In genomic region chr11:131121934-131122333, GRCh38 we compare ENCODE assay signal across 26 cellular contexts.
"Had no signal": no experiment of that assay in that cellular context is flagged by ENCODE, and none has a peak within 500 bp of the region (broad histone marks: within the 10 kb centered on the region; RNA-seq: fewer than 3 reads in every experiment).

No MANE protein-coding gene starts in this region.

- H3K9ac ChIP-seq: neural progenitor cell had no signal

- H3K4me3 ChIP-seq: left ventricle myocardium inferior, lung, mucosa of descending colon, neural progenitor cell, ovary, right atrium auricular region, right lobe of liver, smooth muscle cell, tibial nerve, uterus had no signal

- H3K4me1 ChIP-seq: left ventricle myocardium inferior, neural progenitor cell, right atrium auricular region, right lobe of liver, tibial nerve, uterus had no signal

- H3K36me3 ChIP-seq: left ventricle myocardium inferior, neural progenitor cell, neutrophil, ovary, right atrium auricular region, right lobe of liver, tibial nerve, uterus had no signal

- H3K27me3 ChIP-seq: neural progenitor cell, neutrophil, ovary, right atrium auricular region, right lobe of liver, tibial nerve, uterus had no signal

- H3K27ac ChIP-seq: left ventricle myocardium inferior, neural progenitor cell, neutrophil, ovary, right atrium auricular region, right lobe of liver, tibial nerve, uterus had no signal

- H3K27ac Mint-ChIP-seq: naive thymus-derived CD4-positive, alpha-beta T cell; nephron; neural progenitor cell; progenitor cell of endocrine pancreas; stimulated activated memory B cell treated with anti-CD40 and anti-IgM and Interleukin-4, amounts not matched to agents 10 μg/mL and 1 μg/mL and 100 μg/mL, for 72 hours; stimulated activated naive CD8-positive, alpha-beta T cell treated with anti-CD3 and anti-CD28 coated beads, Interleukin-15, amount 100 ng/mL, for 72 hours; type B pancreatic cell had no signal

- DNase-seq: islet precursor cell; left ventricle myocardium inferior; midbrain; mucosa of descending colon; naive thymus-derived CD4-positive, alpha-beta T cell; occipital lobe; ovary; right lobe of liver; stimulated activated CD4-positive, alpha-beta T cell treated with anti-CD3 and anti-CD28 coated beads, Interleukin-1b, Interleukin-23, amount 100 ng/mL, for 48 hours; stimulated activated CD4-positive, alpha-beta T cell treated with anti-CD3 and anti-CD28 coated beads, Interleukin-2, amount 100 ng/mL, for 48 hours; stimulated activated CD4-positive, alpha-beta T cell treated with anti-CD3 and anti-CD28 coated beads, Interleukin-4, amount 100 ng/mL, for 4 hours; stimulated activated CD8-positive, alpha-beta memory T cell treated with anti-CD3 and anti-CD28 coated beads, Interleukin-4, amount 100 ng/mL, for 48 hours; stimulated activated naive CD4-positive, alpha-beta T cell treated with Interleukin-2 at 50 U/mL for 16 hours; stimulated activated naive CD8-positive, alpha-beta T cell treated with anti-CD3 and anti-CD28 coated beads, Interleukin-15, amount 100 ng/mL, for 72 hours; substantia nigra; uterus had no signal

- H3K4me3 Mint-ChIP-seq: naive thymus-derived CD4-positive, alpha-beta T cell; nephron; neural progenitor cell; stimulated activated memory B cell treated with anti-CD40 and anti-IgM and Interleukin-4, amounts not matched to agents 10 μg/mL and 1 μg/mL and 100 μg/mL, for 72 hours; stimulated activated naive CD8-positive, alpha-beta T cell treated with anti-CD3 and anti-CD28 coated beads, Interleukin-15, amount 100 ng/mL, for 72 hours had no signal

- H3K4me2 ChIP-seq: neural progenitor cell, smooth muscle cell had no signal

- H3K9me3 Mint-ChIP-seq: type B pancreatic cell had no signal

- H3K36me3 Mint-ChIP-seq: naive thymus-derived CD4-positive, alpha-beta T cell; neural progenitor cell; stimulated activated memory B cell treated with anti-CD40 and anti-IgM and Interleukin-4, amounts not matched to agents 10 μg/mL and 1 μg/mL and 100 μg/mL, for 72 hours; type B pancreatic cell had no signal

- H3K27me3 Mint-ChIP-seq: stimulated activated memory B cell treated with anti-CD40 and anti-IgM and Interleukin-4, amounts not matched to agents 10 μg/mL and 1 μg/mL and 100 μg/mL, for 72 hours; stimulated activated naive CD8-positive, alpha-beta T cell treated with anti-CD3 and anti-CD28 coated beads, Interleukin-15, amount 100 ng/mL, for 72 hours had no signal

- ATAC-seq: mucosa of descending colon; naive thymus-derived CD4-positive, alpha-beta T cell; right lobe of liver; stimulated activated memory B cell treated with anti-CD40 and anti-IgM and Interleukin-4, amounts not matched to agents 10 μg/mL and 1 μg/mL and 100 μg/mL, for 72 hours; stimulated activated naive CD8-positive, alpha-beta T cell treated with anti-CD3 and anti-CD28 coated beads, Interleukin-15, amount 100 ng/mL, for 72 hours had no signal

- H3K4me1 Mint-ChIP-seq: naive thymus-derived CD4-positive, alpha-beta T cell; nephron; stimulated activated memory B cell treated with anti-CD40 and anti-IgM and Interleukin-4, amounts not matched to agents 10 μg/mL and 1 μg/mL and 100 μg/mL, for 72 hours; stimulated activated naive CD8-positive, alpha-beta T cell treated with anti-CD3 and anti-CD28 coated beads, Interleukin-15, amount 100 ng/mL, for 72 hours had no signal
